11 cellular contexts compared by ENCODE assay signal in the genomic region with DNA sequence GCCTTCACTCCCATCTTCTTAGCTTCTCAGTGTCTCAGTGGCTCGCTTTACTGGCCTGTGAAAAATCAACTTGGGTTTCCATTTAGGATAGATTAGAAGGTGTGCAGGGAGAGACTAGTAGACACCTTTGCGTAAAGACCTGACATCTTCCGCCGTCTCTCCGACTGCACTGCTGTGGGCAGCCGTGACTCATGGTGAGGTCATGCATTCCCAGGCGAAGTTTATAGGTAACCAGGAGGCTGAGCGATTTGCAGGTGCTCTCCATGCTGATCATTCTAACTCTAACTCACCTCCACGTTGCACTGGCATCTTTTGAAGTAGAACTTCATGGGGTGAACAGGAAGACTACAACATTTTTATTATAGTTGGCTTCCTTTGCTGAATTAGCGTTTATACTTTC.
DNase-seq lines count a peak whose midpoint lies in the region; TF ChIP-seq lines count a peak whose summit lies in the region.
"Had no signal": no experiment of that assay in that cellular context is flagged by ENCODE, and none has a peak within 500 bp of the region (broad histone marks: within the 10 kb centered on the region; RNA-seq: fewer than 3 reads in every experiment).

No MANE protein-coding gene starts in this region.

- H3K4me3 ChIP-seq in HEK293 (ENCODE audit: low read depth, low read length) (no peak overlapping the region), SJSA1 (no peak overlapping the region), colonic mucosa (no peak overlapping the region), dorsolateral prefrontal cortex (no peak overlapping the region)

- peaks cover 0 to 2% (median 0%) of the 10 kb centered on the region in 7 donors for H3K9me3 Mint-ChIP-seq in CD14-positive monocyte

- no peak overlapping the region for H3K9ac ChIP-seq in colonic mucosa (ENCODE audit: low read depth in 2 of 2, low read length in 2 of 2)

- H3K27ac Mint-ChIP-seq in CD14-positive monocyte, result no peak overlapping the region

- H3K27me3 Mint-ChIP-seq in CD14-positive monocyte (ENCODE audit: low read depth in 3 of 3), result peaks cover 0 to 7% (median 0%) of the 10 kb centered on the region in 3 donors

- CTCF ChIA-PET in HEK293 (lab: Yijun Ruan, JAX), result no interaction called here

- POLR2A ChIA-PET in HEK293 (lab: Yijun Ruan, JAX), result no interaction called here

- H3K27me3 ChIP-seq in SJSA1 (replicated peaks) (no peaks in the 10 kb centered on the region), colonic mucosa (no peaks in the 10 kb centered on the region), dorsolateral prefrontal cortex (no peaks in the 10 kb centered on the region)

- H3K36me3 Mint-ChIP-seq in CD14-positive monocyte, result no peaks in the 10 kb centered on the region
- H3K36me3 Mint-ChIP-seq: naive B cell had no signal

- DNase-seq in SJSA1 (ENCODE audit: low read depth in 1 of 2, low spot score in 2 of 2) (peak; percentile 13 to 50), colonic mucosa (peak; percentile 67), CD14-positive monocyte (ENCODE audit: low spot score) (no peak), mesenteric fat pad (ENCODE audit: low spot score) (no peak), dorsolateral prefrontal cortex (no peak)
- peak; percentile 36 to 47 for DNase-seq in stimulated activated CD4-positive, alpha-beta T cell treated with anti-CD3 and anti-CD28 coated beads, Interleukin-15, amount 100 ng/mL, for 48 hours (ENCODE audit: low read depth in 2 of 2)
- no peak for DNase-seq in central memory CD4-positive, alpha-beta T cell
- DNase-seq: KG1, naive B cell, NCI-H510A had no signal

- intact Hi-C loops in colonic mucosa (cut with DNase I), result no loop called here
- intact Hi-C loops in CD14-positive monocyte (cut with micrococcal nuclease), result no loop called here
- intact Hi-C loops in dorsolateral prefrontal cortex (cut with DNase I), result no loop called here

- no peak for TF ChIP-seq CTCF in HEK293 (tag by site-specific recombination; IDR thresholded peaks at IDR 0.05)
- no peak for TF ChIP-seq CTCF in colonic mucosa (IDR thresholded peaks at IDR 0.05)
- no peak for TF ChIP-seq CTCF in CD14-positive monocyte (IDR thresholded peaks at IDR 0.05)
- TF ChIP-seq CTCF in dorsolateral prefrontal cortex (IDR thresholded peaks at IDR 0.05 in 54 of 56, conservative IDR thresholded peaks at IDR 0.05 in 2 of 56; ENCODE audit: low read depth in 1 of 56, partially characterized antibody in 56 of 56), result no peak

- H3K4me1 Mint-ChIP-seq in CD14-positive monocyte, result peaks cover 5% of the 10 kb centered on the region
- H3K4me1 Mint-ChIP-seq: naive B cell had no signal

- H3K27ac ChIP-seq in HEK293 (ENCODE audit: extremely low read depth, low read depth, low read length), result no peak overlapping the region
- no peak overlapping the region for H3K27ac ChIP-seq in SJSA1
- peak overlapping the region; percentile 23 for H3K27ac ChIP-seq in colonic mucosa
- no peak overlapping the region for H3K27ac ChIP-seq in dorsolateral prefrontal cortex

- no peaks in the 10 kb centered on the region for H3K9me3 ChIP-seq in HEK293 (ENCODE audit: control insufficient read depth, insufficient read depth, low read depth, low read length)
- no peaks in the 10 kb centered on the region for H3K9me3 ChIP-seq in SJSA1 (replicated peaks)
- H3K9me3 ChIP-seq in colonic mucosa, result no peaks in the 10 kb centered on the region

- H3K36me3 ChIP-seq in HEK293 (ENCODE audit: control insufficient read depth in 2 of 2, insufficient read depth in 1 of 2, low read length in 2 of 2), result no peaks in the 10 kb centered on the region
- no peaks in the 10 kb centered on the region for H3K36me3 ChIP-seq in SJSA1
- no peaks in the 10 kb centered on the region for H3K36me3 ChIP-seq in colonic mucosa

- H3K4me1 ChIP-seq in HEK293 (ENCODE audit: control insufficient read depth, insufficient read depth, low read length) (peaks cover 10% of the 10 kb centered on the region), SJSA1 (replicated peaks) (peaks cover 30% of the 10 kb centered on the region), colonic mucosa (peaks cover 10% of the 10 kb centered on the region)

- no peak overlapping the region for H3K4me3 Mint-ChIP-seq in CD14-positive monocyte

TF ChIP-seq in HEK293, 187 proteins besides CTCF, POLR2A, EP300 and RAD21 (continues in another document):
- TF ChIP-seq, protein P1, sequence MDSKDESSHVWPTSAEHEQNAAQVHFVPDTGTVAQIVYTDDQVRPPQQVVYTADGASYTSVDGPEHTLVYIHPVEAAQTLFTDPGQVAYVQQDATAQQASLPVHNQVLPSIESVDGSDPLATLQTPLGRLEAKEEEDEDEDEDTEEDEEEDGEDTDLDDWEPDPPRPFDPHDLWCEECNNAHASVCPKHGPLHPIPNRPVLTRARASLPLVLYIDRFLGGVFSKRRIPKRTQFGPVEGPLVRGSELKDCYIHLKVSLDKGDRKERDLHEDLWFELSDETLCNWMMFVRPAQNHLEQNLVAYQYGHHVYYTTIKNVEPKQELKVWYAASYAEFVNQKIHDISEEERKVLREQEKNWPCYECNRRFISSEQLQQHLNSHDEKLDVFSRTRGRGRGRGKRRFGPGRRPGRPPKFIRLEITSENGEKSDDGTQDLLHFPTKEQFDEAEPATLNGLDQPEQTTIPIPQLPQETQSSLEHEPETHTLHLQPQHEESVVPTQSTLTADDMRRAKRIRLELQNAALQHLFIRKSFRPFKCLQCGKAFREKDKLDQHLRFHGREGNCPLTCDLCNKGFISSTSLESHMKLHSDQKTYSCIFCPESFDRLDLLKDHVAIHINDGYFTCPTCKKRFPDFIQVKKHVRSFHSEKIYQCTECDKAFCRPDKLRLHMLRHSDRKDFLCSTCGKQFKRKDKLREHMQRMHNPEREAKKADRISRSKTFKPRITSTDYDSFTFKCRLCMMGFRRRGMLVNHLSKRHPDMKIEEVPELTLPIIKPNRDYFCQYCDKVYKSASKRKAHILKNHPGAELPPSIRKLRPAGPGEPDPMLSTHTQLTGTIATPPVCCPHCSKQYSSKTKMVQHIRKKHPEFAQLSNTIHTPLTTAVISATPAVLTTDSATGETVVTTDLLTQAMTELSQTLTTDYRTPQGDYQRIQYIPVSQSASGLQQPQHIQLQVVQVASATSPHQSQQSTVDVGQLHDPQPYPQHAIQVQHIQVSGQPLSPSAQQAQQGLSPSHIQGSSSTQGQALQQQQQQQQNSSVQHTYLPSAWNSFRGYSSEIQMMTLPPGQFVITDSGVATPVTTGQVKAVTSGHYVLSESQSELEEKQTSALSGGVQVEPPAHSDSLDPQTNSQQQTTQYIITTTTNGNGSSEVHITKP (tag by site-specific recombination; IDR thresholded peaks at IDR 0.05), result no peak
- TF ChIP-seq, protein P2, sequence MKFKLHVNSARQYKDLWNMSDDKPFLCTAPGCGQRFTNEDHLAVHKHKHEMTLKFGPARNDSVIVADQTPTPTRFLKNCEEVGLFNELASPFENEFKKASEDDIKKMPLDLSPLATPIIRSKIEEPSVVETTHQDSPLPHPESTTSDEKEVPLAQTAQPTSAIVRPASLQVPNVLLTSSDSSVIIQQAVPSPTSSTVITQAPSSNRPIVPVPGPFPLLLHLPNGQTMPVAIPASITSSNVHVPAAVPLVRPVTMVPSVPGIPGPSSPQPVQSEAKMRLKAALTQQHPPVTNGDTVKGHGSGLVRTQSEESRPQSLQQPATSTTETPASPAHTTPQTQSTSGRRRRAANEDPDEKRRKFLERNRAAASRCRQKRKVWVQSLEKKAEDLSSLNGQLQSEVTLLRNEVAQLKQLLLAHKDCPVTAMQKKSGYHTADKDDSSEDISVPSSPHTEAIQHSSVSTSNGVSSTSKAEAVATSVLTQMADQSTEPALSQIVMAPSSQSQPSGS (tag by site-specific recombination; IDR thresholded peaks at IDR 0.05; ENCODE audit: low read depth), result peak; percentile 48; the same call in 1 of the 2 replicates
- TF ChIP-seq, protein P3, sequence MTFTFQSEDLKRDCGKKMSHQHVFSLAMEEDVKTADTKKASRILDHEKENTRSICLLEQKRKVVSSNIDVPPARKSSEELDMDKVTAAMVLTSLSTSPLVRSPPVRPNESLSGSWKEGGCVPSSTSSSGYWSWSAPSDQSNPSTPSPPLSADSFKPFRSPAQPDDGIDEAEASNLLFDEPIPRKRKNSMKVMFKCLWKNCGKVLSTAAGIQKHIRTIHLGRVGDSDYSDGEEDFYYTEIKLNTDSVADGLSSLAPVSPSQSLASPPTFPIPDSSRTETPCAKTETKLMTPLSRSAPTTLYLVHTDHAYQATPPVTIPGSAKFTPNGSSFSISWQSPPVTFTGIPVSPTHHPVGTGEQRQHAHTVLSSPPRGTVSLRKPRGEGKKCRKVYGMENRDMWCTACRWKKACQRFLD (tag by site-specific recombination; IDR thresholded peaks at IDR 0.05), result no peak
- TF ChIP-seq ZNF335 (tag by site-specific recombination; conservative IDR thresholded peaks at IDR 0.05), result peak; percentile 32; the same call in 1 of the 2 replicates
- TF ChIP-seq ZNF140 (tag by site-specific recombination; IDR thresholded peaks at IDR 0.05), result no peak
- TF ChIP-seq, protein P4, sequence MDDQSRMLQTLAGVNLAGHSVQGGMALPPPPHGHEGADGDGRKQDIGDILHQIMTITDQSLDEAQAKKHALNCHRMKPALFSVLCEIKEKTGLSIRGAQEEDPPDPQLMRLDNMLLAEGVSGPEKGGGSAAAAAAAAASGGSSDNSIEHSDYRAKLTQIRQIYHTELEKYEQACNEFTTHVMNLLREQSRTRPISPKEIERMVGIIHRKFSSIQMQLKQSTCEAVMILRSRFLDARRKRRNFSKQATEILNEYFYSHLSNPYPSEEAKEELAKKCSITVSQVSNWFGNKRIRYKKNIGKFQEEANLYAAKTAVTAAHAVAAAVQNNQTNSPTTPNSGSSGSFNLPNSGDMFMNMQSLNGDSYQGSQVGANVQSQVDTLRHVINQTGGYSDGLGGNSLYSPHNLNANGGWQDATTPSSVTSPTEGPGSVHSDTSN (CRISPR knock-in tag; IDR thresholded peaks at IDR 0.05), result no peak
- TF ChIP-seq ZNF292 (tag by site-specific recombination; IDR thresholded peaks at IDR 0.05; ENCODE audit: borderline replicate concordance, low read depth), result no peak
- TF ChIP-seq ZNF768 (tag by site-specific recombination; IDR thresholded peaks at IDR 0.05), result no peak
- TF ChIP-seq ZBTB1 (tag by site-specific recombination; IDR thresholded peaks at IDR 0.05), result no peak
- no peak for TF ChIP-seq ZNF658 (tag by site-specific recombination; IDR thresholded peaks at IDR 0.05)

Comparison
In these comparisons a context has a peak if more than half of its experiments do, and no peak if none do; other contexts are left out.
1. DNase-seq: peak in SJSA1 (2 of 2), colonic mucosa (single experiment) and stimulated activated CD4-positive, alpha-beta T cell treated with anti-CD3 and anti-CD28 coated beads, Interleukin-15, amount 100 ng/mL, for 48 hours (2 of 2); none in CD14-positive monocyte (single experiment), mesenteric fat pad (single experiment), central memory CD4-positive, alpha-beta T cell (single experiment) and dorsolateral prefrontal cortex (0 of 10).